Comparison of ENCODE assay signal across 10 cellular contexts in the genomic region with DNA sequence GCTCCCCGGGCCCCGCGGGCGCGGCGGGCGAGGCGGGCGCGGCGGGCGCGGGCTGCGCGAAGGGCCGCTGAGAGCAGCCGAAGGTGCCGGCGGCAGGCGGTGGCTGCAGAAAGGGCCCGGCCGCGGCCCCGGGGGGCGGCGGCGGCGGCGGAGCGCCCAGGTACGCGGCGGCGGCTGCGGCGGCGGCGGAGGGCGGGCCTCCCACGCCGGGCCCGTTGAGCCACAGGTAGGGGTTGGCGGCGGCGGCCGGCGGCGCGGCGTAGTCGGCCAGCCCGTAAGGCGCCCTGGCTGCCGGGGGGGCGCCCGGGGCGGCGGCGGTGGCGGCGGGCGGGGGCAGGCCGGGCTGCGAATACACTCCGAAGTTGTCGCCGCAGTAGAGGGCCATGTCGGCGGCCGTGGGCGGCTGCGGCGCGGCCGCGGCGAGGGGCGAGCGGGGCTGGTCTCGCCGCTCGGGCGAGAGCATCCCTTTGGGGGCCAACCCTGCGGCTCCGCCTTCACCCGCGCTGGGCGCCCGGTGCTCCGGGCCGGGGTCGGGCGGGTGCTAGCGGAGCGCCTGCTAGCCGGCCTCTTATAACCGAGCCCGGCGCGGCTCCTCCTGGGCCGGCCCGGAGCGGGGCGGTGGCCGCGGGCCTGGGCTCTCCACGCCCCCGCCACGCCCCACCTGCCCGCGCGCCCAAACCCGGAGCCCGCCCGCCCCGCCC. TPM values are rescaled to one million over a fixed set of nuclear protein-coding genes. Genes with fewer than 3 reads are reported as not detected.
DNase-seq lines count a peak whose midpoint lies in the region; ATAC-seq and TF ChIP-seq lines count a peak whose summit lies in the region.
"Had no signal": no experiment of that assay in that cellular context is flagged by ENCODE, and none has a peak within 500 bp of the region (broad histone marks: within the 10 kb centered on the region; RNA-seq: fewer than 3 reads in every experiment).

A gene (minus strand): TSS at position 543 of the 701 bp plus-strand sequence. CDS start 158 bp downstream, at position 385.

- peaks cover 12% of the 10 kb centered on the region for H3K27me3 ChIP-seq in ascending aorta

- no peaks in the 10 kb centered on the region for H3K36me3 ChIP-seq in ascending aorta
- no peaks in the 10 kb centered on the region for H3K36me3 ChIP-seq in mucosa of descending colon (ENCODE audit: low read depth)

- no peak within 1 kb of the TSS for H3K27ac ChIP-seq in ascending aorta

- TF ChIP-seq CTCF in ascending aorta (IDR thresholded peaks at IDR 0.05), result no peak
- TF ChIP-seq CTCF in mucosa of descending colon (IDR thresholded peaks at IDR 0.05), result no peak

- H3K4me3 ChIP-seq in ascending aorta (peak within 1 kb of the TSS; percentile 54 to 55), mucosa of descending colon (no peak within 1 kb of the TSS)

- DNase-seq in COLO668 (lab: John Stamatoyannopoulos, UW; ENCODE audit: unreplicated experiment) (peak; percentile 43), ascending aorta (ENCODE audit: low spot score in 2 of 2) (no peak), mucosa of descending colon (peak in 1 of 3 donors; percentile 27), GM19238 (ENCODE audit: insufficient read length, low spot score) (no peak), CD1c-positive myeloid dendritic cell (ENCODE audit: extremely low spot score) (no peak)
- DNase-seq: NCI-H1048 had no signal

- peak; percentile 38 for ATAC-seq in HG03520 (IDR thresholded peaks at IDR 0.05; ENCODE audit: unreplicated experiment)
- peak; percentile 27 for ATAC-seq in mucosa of descending colon
- no peak for ATAC-seq in GM18519 (IDR thresholded peaks at IDR 0.05; ENCODE audit: low FRiP score, unreplicated experiment)
- ATAC-seq in HG03378 (IDR thresholded peaks at IDR 0.05; ENCODE audit: unreplicated experiment), result no peak

- H3K9me3 ChIP-seq in ascending aorta (no peaks in the 10 kb centered on the region), mucosa of descending colon (no peaks in the 10 kb centered on the region)

- intact Hi-C loops in ascending aorta (cut with DNase I) (no loop called here), mucosa of descending colon (cut with DNase I, micrococcal nuclease) (no loop called here)

- H3K4me1 ChIP-seq in ascending aorta, result no peaks in the 10 kb centered on the region
- H3K4me1 ChIP-seq in mucosa of descending colon (ENCODE audit: low read depth), result peaks cover 4% of the 10 kb centered on the region

RNA-seq across cellular contexts. Expression of the gene that starts here (rescaled TPM):
- total RNA-seq in ascending aorta (not detected), mucosa of descending colon (not detected)
- total RNA-seq: bronchial epithelial cell had no signal

Comparison
In these comparisons a context has a peak if more than half of its experiments do, and no peak if none do; other contexts are left out.
1. Peak in ATAC-seq in mucosa of descending colon; RNA of the gene not detected or under 1 TPM.